11 cellular contexts compared by ENCODE assay signal in genomic region chr12:31370645-31371620, GRCh38. TPM values are rescaled to one million over a fixed set of nuclear protein-coding genes. Genes with fewer than 3 reads are reported as not detected.
DNase-seq lines count a peak whose midpoint lies in the region; ATAC-seq and TF ChIP-seq lines count a peak whose summit lies in the region.
"Had no signal": no experiment of that assay in that cellular context is flagged by ENCODE, and none has a peak within 500 bp of the region (broad histone marks: within the 10 kb centered on the region; RNA-seq: fewer than 3 reads in every experiment).

No MANE protein-coding gene starts in this region.

- H2AFZ ChIP-seq in neuron (ENCODE audit: low read depth, low read length), result peak overlapping the region; percentile 81

- ATAC-seq in foreskin keratinocyte, result no peak
- no peak for ATAC-seq in activated CD4-positive, alpha-beta T cell treated with anti-CD3 and anti-CD28 coated beads for 36 hours

- H3K27me3 Mint-ChIP-seq in activated CD4-positive, alpha-beta T cell treated with anti-CD3 and anti-CD28 coated beads for 36 hours, result peaks cover 5% of the 10 kb centered on the region

- POLR2A ChIA-PET in activated CD4-positive, alpha-beta T cell treated with anti-CD3 and anti-CD28 coated beads for 36 hours (lab: Charles Lee), result no interaction called here

- H3K27me3 ChIP-seq in foreskin keratinocyte, result no peaks in the 10 kb centered on the region
- H3K27me3 ChIP-seq in neuron (ENCODE audit: insufficient read depth, low read length), result no peaks in the 10 kb centered on the region

- CTCF ChIA-PET in activated CD4-positive, alpha-beta T cell treated with anti-CD3 and anti-CD28 coated beads for 36 hours (lab: Charles Lee), result interaction anchor here (1.4 kb wide), 1 partner anchor 99 kb away, joined by 3 read pairs; no protein-coding TSS in a partner anchor

- H3K4me1 ChIP-seq in foreskin keratinocyte (peaks cover 16% of the 10 kb centered on the region), neuron (ENCODE audit: insufficient read depth, low read length) (peaks cover 34% of the 10 kb centered on the region)

- no peaks in the 10 kb centered on the region for H3K9me3 ChIP-seq in neuron (ENCODE audit: low read length)

- peak; percentile 33 for DNase-seq in DMS53 treated with DMSO at 0.1 percent for 48 hours (lab: John Stamatoyannopoulos, UW; ENCODE audit: unreplicated experiment)
- DNase-seq in OCI-M1 (lab: John Stamatoyannopoulos, UW), result peak; percentile 70
- no peak for DNase-seq in foreskin keratinocyte
- no peak for DNase-seq in activated CD4-positive, alpha-beta T cell treated with anti-CD3 and anti-CD28 coated beads for 48 hours
- no peak for DNase-seq in activated CD4-positive, alpha-beta T cell treated with anti-CD3 and anti-CD28 coated beads for 36 hours
- no peak for DNase-seq in NCI-H2081 treated with DMSO at 0.1 percent for 48 hours (lab: John Stamatoyannopoulos, UW)
- no peak for DNase-seq in GM20000 (ENCODE audit: low spot score)
- DNase-seq: amygdala; CD8-positive, alpha-beta memory T cell had no signal

- intact Hi-C loops in activated CD4-positive, alpha-beta T cell treated with anti-CD3 and anti-CD28 coated beads for 36 hours (cut with DNase I, micrococcal nuclease), result no loop called here

- no peak overlapping the region for H3K4me3 Mint-ChIP-seq in activated CD4-positive, alpha-beta T cell treated with anti-CD3 and anti-CD28 coated beads for 36 hours
- H3K4me3 Mint-ChIP-seq: CD8-positive, alpha-beta memory T cell; T-helper 1 cell treated with Interleukin-12 subunit alpha and Interleukin-12 subunit beta and Interleukin-4 antibody, amounts not matched to agents 30 μg/mL and 1 μg/mL, for 36 hours had no signal

- H3K9me3 Mint-ChIP-seq in activated CD4-positive, alpha-beta T cell treated with anti-CD3 and anti-CD28 coated beads for 36 hours (ENCODE audit: low read depth), result no peaks in the 10 kb centered on the region
- H3K9me3 Mint-ChIP-seq: CD8-positive, alpha-beta memory T cell; T-helper 1 cell treated with Interleukin-12 subunit alpha and Interleukin-12 subunit beta and Interleukin-4 antibody, amounts not matched to agents 30 μg/mL and 1 μg/mL, for 36 hours had no signal

- no peaks in the 10 kb centered on the region for H3K4me1 Mint-ChIP-seq in activated CD4-positive, alpha-beta T cell treated with anti-CD3 and anti-CD28 coated beads for 36 hours
- H3K4me1 Mint-ChIP-seq: CD8-positive, alpha-beta memory T cell had no signal

- peak overlapping the region; percentile 26 for H3K27ac ChIP-seq in foreskin keratinocyte

- no peaks in the 10 kb centered on the region for H3K36me3 Mint-ChIP-seq in activated CD4-positive, alpha-beta T cell treated with anti-CD3 and anti-CD28 coated beads for 36 hours (ENCODE audit: low read depth)
- H3K36me3 Mint-ChIP-seq: CD8-positive, alpha-beta memory T cell had no signal

- H3K27ac Mint-ChIP-seq in activated CD4-positive, alpha-beta T cell treated with anti-CD3 and anti-CD28 coated beads for 36 hours, result no peak overlapping the region
- H3K27ac Mint-ChIP-seq: CD8-positive, alpha-beta memory T cell; T-helper 1 cell treated with Interleukin-12 subunit alpha and Interleukin-12 subunit beta and Interleukin-4 antibody, amounts not matched to agents 30 μg/mL and 1 μg/mL, for 36 hours had no signal

- no peak for TF ChIP-seq CTCF in foreskin keratinocyte (conservative IDR thresholded peaks at IDR 0.05)
- TF ChIP-seq CTCF in GM20000 (IDR thresholded peaks at IDR 0.05; ENCODE audit: extremely low read depth, missing control alignments), result no peak

- H3K4me3 ChIP-seq in neuron (ENCODE audit: low read length), result peak overlapping the region; percentile 48

- H3K36me3 ChIP-seq in neuron (ENCODE audit: insufficient read depth, low read length), result no peaks in the 10 kb centered on the region

RNA-seq across cellular contexts. Expression of gene SINHCAF, which starts 45.0 kb away (rescaled TPM):
- total RNA-seq in foreskin keratinocyte, result 62.1 and 66.6 TPM in 2 replicates
- 28.9 and 35.1 TPM in 2 replicates for polyA plus RNA-seq in foreskin keratinocyte
- total RNA-seq in activated CD4-positive, alpha-beta T cell treated with anti-CD3 and anti-CD28 coated beads for 36 hours, result 100 to 1,000 TPM; 187 to 211 TPM

Comparison
In these comparisons a context has a peak if more than half of its experiments do, and no peak if none do; other contexts are left out.
1. DNase-seq: peak in DMS53 treated with DMSO at 0.1 percent for 48 hours (single experiment) and OCI-M1 (single experiment); none in foreskin keratinocyte (0 of 2), activated CD4-positive, alpha-beta T cell treated with anti-CD3 and anti-CD28 coated beads for 48 hours (single experiment), activated CD4-positive, alpha-beta T cell treated with anti-CD3 and anti-CD28 coated beads for 36 hours (single experiment), NCI-H2081 treated with DMSO at 0.1 percent for 48 hours (single experiment) and GM20000 (single experiment).